ENCODE assay signal across 13 cellular contexts in genomic region chr5:173495225-173495904, GRCh38.
A peak's percentile ranks its signal among the peaks of the same experiment; 100 is the strongest.
DNase-seq lines count a peak whose midpoint lies in the region; ATAC-seq and TF ChIP-seq lines count a peak whose summit lies in the region.
"Had no signal": no experiment of that assay in that cellular context is flagged by ENCODE, and none has a peak within 500 bp of the region (broad histone marks: within the 10 kb centered on the region; RNA-seq: fewer than 3 reads in every experiment).

No MANE protein-coding gene starts in this region.

- TF ChIP-seq POLR2A in body of pancreas (IDR thresholded peaks at IDR 0.05), result no peak
- no peak for TF ChIP-seq POLR2A in gastroesophageal sphincter (IDR thresholded peaks at IDR 0.05)
- no peak for TF ChIP-seq POLR2A in prostate gland (IDR thresholded peaks at IDR 0.05)

- no peak for TF ChIP-seq EP300 in gastroesophageal sphincter (IDR thresholded peaks at IDR 0.05)

- DNase-seq in AG09319 (ENCODE audit: extremely low read depth, low read depth) (peak; percentile 42), body of pancreas (peak in 1 of 4 donors; percentile 27), posterior vena cava (ENCODE audit: low spot score) (peak; percentile 75), MG63 (no peak), NCI-H2029 treated with DMSO at 0.1 percent for 48 hours (lab: John Stamatoyannopoulos, UW) (no peak), prostate gland (ENCODE audit: low spot score) (no peak)
- DNase-seq: activated effector memory CD4-positive, alpha-beta T cell treated with Interleukin-2 at 50 U/mL for 16 hours; colonic mucosa; NCI-H1048; NCI-H774; stimulated activated naive CD8-positive, alpha-beta T cell treated with anti-CD3 and anti-CD28 coated beads, Interleukin-15, Interleukin-2, amounts not matched to agents 100 U/mL and 50 U/mL, for 24 hours had no signal

- intact Hi-C loops in body of pancreas (cut with DNase I) (no loop called here), posterior vena cava (cut with DNase I) (no loop called here), prostate gland (cut with DNase I) (loop anchor here (5.0 kb wide), 2 partner anchors 83 to 173 kb away; no protein-coding TSS in a partner anchor)

- TF ChIP-seq CTCF in AG09319 (IDR thresholded peaks at IDR 0.05; ENCODE audit: low read depth, low read length), result peak; percentile 25
- no peak for TF ChIP-seq CTCF in body of pancreas (IDR thresholded peaks at IDR 0.05)
- TF ChIP-seq CTCF in gastroesophageal sphincter (IDR thresholded peaks at IDR 0.05), result peak in 1 of 4 experiments; percentile 29
- no peak for TF ChIP-seq CTCF in prostate gland (IDR thresholded peaks at IDR 0.05)

- H3K27ac ChIP-seq in body of pancreas, result peak overlapping the region; percentile 52 to 86 (median 80)
- H3K27ac ChIP-seq in gastroesophageal sphincter, result peak overlapping the region; percentile 65 to 94 (median 88)
- H3K27ac ChIP-seq in prostate gland, result no peak overlapping the region
- H3K27ac ChIP-seq: colonic mucosa had no signal

- no peak overlapping the region for H3K4me3 ChIP-seq in body of pancreas
- H3K4me3 ChIP-seq in gastroesophageal sphincter, result no peak overlapping the region
- no peak overlapping the region for H3K4me3 ChIP-seq in MG63
- no peak overlapping the region for H3K4me3 ChIP-seq in prostate gland
- H3K4me3 ChIP-seq: colonic mucosa had no signal

- H3K9me3 ChIP-seq in body of pancreas, result no peaks in the 10 kb centered on the region
- no peaks in the 10 kb centered on the region for H3K9me3 ChIP-seq in gastroesophageal sphincter
- H3K9me3 ChIP-seq in MG63, result no peaks in the 10 kb centered on the region
- no peaks in the 10 kb centered on the region for H3K9me3 ChIP-seq in prostate gland
- H3K9me3 ChIP-seq: colonic mucosa had no signal

- WGBS in body of pancreas, 2 donors, result 92% methylated on average over 3 of the region's 3 CpGs
- WGBS in gastroesophageal sphincter (ENCODE audit: low coverage in 1 of 2), 2 donors, result 68% methylated on average over 3 of the region's 3 CpGs; no CpG with 5 or more reads in 1 of the 2 donors
- WGBS in prostate gland, result 75% methylated on average over 3 of the region's 3 CpGs

- H3K27me3 ChIP-seq in body of pancreas, result no peaks in the 10 kb centered on the region
- H3K27me3 ChIP-seq in gastroesophageal sphincter, result no peaks in the 10 kb centered on the region
- no peaks in the 10 kb centered on the region for H3K27me3 ChIP-seq in MG63
- no peaks in the 10 kb centered on the region for H3K27me3 ChIP-seq in prostate gland (replicated peaks; ENCODE audit: insufficient read depth)
- H3K27me3 ChIP-seq: colonic mucosa had no signal

- no peak for ATAC-seq in body of pancreas
- no peak for ATAC-seq in gastroesophageal sphincter
- no peak for ATAC-seq in GM21528 (IDR thresholded peaks at IDR 0.05; ENCODE audit: low FRiP score, unreplicated experiment)
- ATAC-seq: stimulated activated naive CD8-positive, alpha-beta T cell treated with anti-CD3 and anti-CD28 coated beads, Interleukin-15, Interleukin-2, amounts not matched to agents 100 U/mL and 50 U/mL, for 24 hours had no signal

- peaks cover 65% of the 10 kb centered on the region for H3K4me1 ChIP-seq in body of pancreas
- peaks cover 22 to 61% (median 37%) of the 10 kb centered on the region in 3 donors for H3K4me1 ChIP-seq in gastroesophageal sphincter
- no peaks in the 10 kb centered on the region for H3K4me1 ChIP-seq in prostate gland (replicated peaks)
- H3K4me1 ChIP-seq: colonic mucosa had no signal

- H3K36me3 ChIP-seq in body of pancreas (replicated peaks in 1 of 2; ENCODE audit: insufficient read depth in 1 of 2, low read depth in 2 of 2) (no peaks in the 10 kb centered on the region), gastroesophageal sphincter (no peaks in the 10 kb centered on the region), MG63 (no peaks in the 10 kb centered on the region), prostate gland (no peaks in the 10 kb centered on the region)
- H3K36me3 ChIP-seq: colonic mucosa had no signal

Comparison
In these comparisons a context has a peak if more than half of its experiments do, and no peak if none do; other contexts are left out.
1. DNase-seq: peak in AG09319 (single experiment) and posterior vena cava (single experiment); none in MG63 (single experiment), NCI-H2029 treated with DMSO at 0.1 percent for 48 hours (single experiment) and prostate gland (single experiment).
2. H3K27ac ChIP-seq: peak in body of pancreas (4 of 4) and gastroesophageal sphincter (4 of 4); none in prostate gland (0 of 2).